8 cellular contexts compared by ENCODE assay signal in genomic region chr17:42548070-42548837, GRCh38. TPM values are rescaled to one million over a fixed set of nuclear protein-coding genes. Genes with fewer than 3 reads are reported as not detected.
DNase-seq lines count a peak whose midpoint lies in the region; ATAC-seq and TF ChIP-seq lines count a peak whose summit lies in the region.

No MANE protein-coding gene starts in this region.

- no peak overlapping the region for H3K27ac ChIP-seq in parathyroid adenoma

- DNase-seq in AG04449 (ENCODE audit: low read depth, low spot score) (no peak), NCI-H2081 treated with DMSO at 0.1 percent for 48 hours (lab: John Stamatoyannopoulos, UW) (peak; percentile 56), erythroblast (lab: John Stamatoyannopoulos, UW) (peak; percentile 57 to 70), GM03348 (ENCODE audit: low spot score) (no peak), Caco-2 (no peak)
- DNase-seq in activated CD8-positive, alpha-beta memory T cell treated with anti-CD3 and anti-CD28 coated beads, Interleukin-2, amount 10 ng/mL, durations not matched to agents 7 days and 5 days: peak; percentile 87

- H3K4me1 Mint-ChIP-seq in activated CD8-positive, alpha-beta memory T cell treated with anti-CD3 and anti-CD28 coated beads, Interleukin-2, amount 10 ng/mL, durations not matched to agents 7 days and 5 days: peaks cover 14% of the 10 kb centered on the region
- peaks cover 6% of the 10 kb centered on the region for H3K4me1 Mint-ChIP-seq in Caco-2 (ENCODE audit: low read depth, unreplicated experiment)

- H3K79me2 ChIP-seq in parathyroid adenoma: no peaks in the 10 kb centered on the region

- H3K27me3 ChIP-seq in parathyroid adenoma (ENCODE audit: control insufficient read depth, insufficient read depth, low read length) (no peaks in the 10 kb centered on the region), Caco-2 (replicated peaks; ENCODE audit: control insufficient read depth, insufficient read depth, low read length) (no peaks in the 10 kb centered on the region)

- H3K4me2 ChIP-seq in parathyroid adenoma (ENCODE audit: low read length): peak overlapping the region; percentile 58

- no peaks in the 10 kb centered on the region for H3K27me3 Mint-ChIP-seq in activated CD8-positive, alpha-beta memory T cell treated with anti-CD3 and anti-CD28 coated beads, Interleukin-2, amount 10 ng/mL, durations not matched to agents 7 days and 5 days
- no peaks in the 10 kb centered on the region for H3K27me3 Mint-ChIP-seq in Caco-2 (ENCODE audit: insufficient read depth, unreplicated experiment)

- peaks cover 1% of the 10 kb centered on the region for H3K36me3 Mint-ChIP-seq in activated CD8-positive, alpha-beta memory T cell treated with anti-CD3 and anti-CD28 coated beads, Interleukin-2, amount 10 ng/mL, durations not matched to agents 7 days and 5 days
- H3K36me3 Mint-ChIP-seq in Caco-2 (ENCODE audit: insufficient read depth, unreplicated experiment): peaks cover 55% of the 10 kb centered on the region

- peak overlapping the region; percentile 43 for H3K4me3 ChIP-seq in AG04449 (ENCODE audit: low read depth, low read length)
- H3K4me3 ChIP-seq in parathyroid adenoma (ENCODE audit: low read depth, low read length): peak overlapping the region; percentile 46
- H3K4me3 ChIP-seq in Caco-2 (ENCODE audit: low read depth, low read length): no peak overlapping the region

- peak overlapping the region; percentile 43 for H3K4me3 Mint-ChIP-seq in activated CD8-positive, alpha-beta memory T cell treated with anti-CD3 and anti-CD28 coated beads, Interleukin-2, amount 10 ng/mL, durations not matched to agents 7 days and 5 days
- no peak overlapping the region for H3K4me3 Mint-ChIP-seq in Caco-2 (ENCODE audit: unreplicated experiment)

- H3K9me3 Mint-ChIP-seq in activated CD8-positive, alpha-beta memory T cell treated with anti-CD3 and anti-CD28 coated beads, Interleukin-2, amount 10 ng/mL, durations not matched to agents 7 days and 5 days (ENCODE audit: low read depth): no peaks in the 10 kb centered on the region
- H3K9me3 Mint-ChIP-seq in Caco-2 (ENCODE audit: unreplicated experiment): no peaks in the 10 kb centered on the region

- H3K9me3 ChIP-seq in parathyroid adenoma (ENCODE audit: control insufficient read depth, low read length): no peaks in the 10 kb centered on the region
- no peaks in the 10 kb centered on the region for H3K9me3 ChIP-seq in Caco-2

- TF ChIP-seq CTCF in AG04449 (IDR thresholded peaks at IDR 0.05; ENCODE audit: insufficient read depth, low read length, missing control alignments) (peak; percentile 52), parathyroid adenoma (IDR thresholded peaks at IDR 0.05) (peak; percentile 35), Caco-2 (IDR thresholded peaks at IDR 0.05; ENCODE audit: insufficient read depth in 1 of 2, low read depth in 1 of 2, low read length in 1 of 2, severe bottlenecking in 1 of 2, unreplicated experiment in 1 of 2) (no peak)

- no peak for TF ChIP-seq POLR2A in erythroblast (IDR thresholded peaks at IDR 0.05; ENCODE audit: low read length)

- no TSS peak for BruUV-seq in Caco-2 (replicated peaks; lab: Mats Ljungman, UMichigan)

- POLR2A ChIA-PET in AG04449 (lab: Yijun Ruan, JAX) (interaction anchor here (1.1 to 1.7 kb wide), 2 partner anchors 11 to 12 kb away, joined by 3 to 10 read pairs; partner anchors contain the start of gene NAGLU), Caco-2 (lab: Charles Lee) (no interaction called here)

- H3K9ac ChIP-seq in parathyroid adenoma: no peak overlapping the region

- H3K36me3 ChIP-seq in parathyroid adenoma (ENCODE audit: control insufficient read depth, insufficient read depth, low read length) (no peaks in the 10 kb centered on the region), Caco-2 (ENCODE audit: control insufficient read depth, insufficient read depth, low read length) (peaks cover under 1% of the 10 kb centered on the region; the same call in 1 of the 2 replicates)

- peaks cover 2% of the 10 kb centered on the region for H3K4me1 ChIP-seq in parathyroid adenoma
- peaks cover 1% of the 10 kb centered on the region; the same call in 1 of the 2 replicates for H3K4me1 ChIP-seq in Caco-2

- peak overlapping the region; percentile 69 for H2AFZ ChIP-seq in parathyroid adenoma

- no peak overlapping the region for H3K27ac Mint-ChIP-seq in activated CD8-positive, alpha-beta memory T cell treated with anti-CD3 and anti-CD28 coated beads, Interleukin-2, amount 10 ng/mL, durations not matched to agents 7 days and 5 days
- H3K27ac Mint-ChIP-seq in Caco-2 (ENCODE audit: unreplicated experiment): no peak overlapping the region

- ATAC-seq in GM19395 (IDR thresholded peaks at IDR 0.05; ENCODE audit: unreplicated experiment): peak; percentile 59
- ATAC-seq in activated CD8-positive, alpha-beta memory T cell treated with anti-CD3 and anti-CD28 coated beads, Interleukin-2, amount 10 ng/mL, durations not matched to agents 7 days and 5 days: peak; percentile 89

- intact Hi-C loops in Caco-2 (cut with micrococcal nuclease; ENCODE audit: unreplicated experiment): no loop called here

- CTCF ChIA-PET in AG04449 (lab: Yijun Ruan, JAX) (interaction anchor here (1.0 to 2.3 kb wide), 2 partner anchors 12 to 226 kb away, joined by 4 to 9 read pairs; partner anchors contain the start of gene NAGLU), Caco-2 (lab: Charles Lee) (interaction anchor here (0.6 kb wide), 1 partner anchor 179 kb away, joined by 5 read pairs; no protein-coding TSS in a partner anchor)
- CTCF ChIA-PET in activated CD8-positive, alpha-beta memory T cell treated with anti-CD3 and anti-CD28 coated beads, Interleukin-2, amount 10 ng/mL, durations not matched to agents 7 days and 5 days (lab: Charles Lee): interaction anchor here (0.7 to 2.0 kb wide), 14 partner anchors 9 to 215 kb away, joined by 3 to 14 read pairs (median 4); partner anchors contain the start of genes MLX, NAGLU, PLEKHH3 and PSMC3IP

RNA-seq across cellular contexts. Expression of gene HSD17B1, which starts 4.5 kb away (rescaled TPM):
- total RNA-seq in activated CD8-positive, alpha-beta memory T cell treated with anti-CD3 and anti-CD28 coated beads, Interleukin-2, amount 10 ng/mL, durations not matched to agents 7 days and 5 days: 1 to 10 TPM in 1 of 2 experiments, under 1 TPM in 1; 0.70 to 1.1 TPM
- 2.3 and 4.0 TPM in 2 replicates for total RNA-seq in Caco-2 (2022)

RNA-seq across cellular contexts. Expression of gene NAGLU, which starts 12.2 kb away (rescaled TPM):
- 10 to 100 TPM; 18.2 to 19.4 TPM for total RNA-seq in activated CD8-positive, alpha-beta memory T cell treated with anti-CD3 and anti-CD28 coated beads, Interleukin-2, amount 10 ng/mL, durations not matched to agents 7 days and 5 days
- total RNA-seq in Caco-2 (2022): 28.7 and 29.2 TPM in 2 replicates

RNA-seq across cellular contexts. Expression of gene COASY, which starts 13.7 kb away (rescaled TPM):
- 100 to 1,000 TPM in 1 of 2 experiments, 10 to 100 TPM in 1; 95.9 to 108 TPM for total RNA-seq in activated CD8-positive, alpha-beta memory T cell treated with anti-CD3 and anti-CD28 coated beads, Interleukin-2, amount 10 ng/mL, durations not matched to agents 7 days and 5 days
- 128 and 138 TPM in 2 replicates for total RNA-seq in Caco-2 (2022)

RNA-seq across cellular contexts. Expression of gene MLX, which starts 18.6 kb away (rescaled TPM):
- 10 to 100 TPM; 54.8 to 60.4 TPM for total RNA-seq in activated CD8-positive, alpha-beta memory T cell treated with anti-CD3 and anti-CD28 coated beads, Interleukin-2, amount 10 ng/mL, durations not matched to agents 7 days and 5 days
- total RNA-seq in Caco-2 (2022): 37.5 and 41.2 TPM in 2 replicates

RNA-seq across cellular contexts. Expression of gene PSMC3IP, which starts 29.3 kb away (rescaled TPM):
- total RNA-seq in activated CD8-positive, alpha-beta memory T cell treated with anti-CD3 and anti-CD28 coated beads, Interleukin-2, amount 10 ng/mL, durations not matched to agents 7 days and 5 days: 10 to 100 TPM; 24.4 to 25.5 TPM
- total RNA-seq in Caco-2 (2022): 24.7 and 25.2 TPM in 2 replicates

Comparison
In these comparisons a context has a peak if more than half of its experiments do, and no peak if none do; other contexts are left out.
1. DNase-seq: peak in NCI-H2081 treated with DMSO at 0.1 percent for 48 hours (single experiment), activated CD8-positive, alpha-beta memory T cell treated with anti-CD3 and anti-CD28 coated beads, Interleukin-2, amount 10 ng/mL, durations not matched to agents 7 days and 5 days (single experiment) and erythroblast (2 of 2); none in AG04449 (single experiment), GM03348 (single experiment) and Caco-2 (0 of 2).
2. CTCF ChIP-seq: peak in AG04449 (single experiment) and parathyroid adenoma (single experiment); none in Caco-2 (0 of 2).